ENCODE assay signal across 1 cellular context in the genomic region with DNA sequence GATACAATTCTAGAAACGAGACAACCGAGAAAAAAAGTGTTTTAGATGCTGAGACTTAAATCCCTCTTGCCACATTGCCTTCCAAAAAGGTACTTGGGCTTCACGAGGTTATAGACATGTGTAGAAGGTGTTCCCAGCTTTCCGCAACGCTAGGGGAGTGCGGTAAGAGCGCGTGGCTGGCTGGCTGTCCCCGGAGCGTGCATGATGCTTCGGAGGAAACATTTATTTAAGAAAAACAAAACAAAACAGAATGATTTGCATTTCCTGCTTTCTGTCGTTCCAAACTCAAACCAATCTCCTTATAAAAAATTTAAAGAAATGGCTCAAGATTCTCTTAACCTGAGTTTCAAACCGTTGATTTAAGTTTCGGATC.
TF ChIP-seq lines count a peak whose summit lies in the region.

No MANE protein-coding gene starts in this region.

TF ChIP-seq in HepG2, 621 proteins besides CTCF, POLR2A, EP300 and RAD21:
- TF ChIP-seq RNF2 (conservative IDR thresholded peaks at IDR 0.05; ENCODE audit: low read depth) (0 out of 2 replicates have a peak, but pooled peaks have one; percentile 35), CBX2 (IDR thresholded peaks at IDR 0.05; ENCODE audit: low read depth, low read length) (peak; percentile 85), CBX2 (CRISPR knock-in tag; IDR thresholded peaks at IDR 0.05; ENCODE audit: low read depth) (no peak), SP4 (CRISPR knock-in tag; IDR thresholded peaks at IDR 0.05) (no peak), ZNF251 (CRISPR knock-in tag; IDR thresholded peaks at IDR 0.05) (no peak), ZNF572 (CRISPR knock-in tag; IDR thresholded peaks at IDR 0.05) (no peak)
TF ChIP-seq in HepG2: peak in this region for 2.
